Comparison of ENCODE assay signal across 11 cellular contexts in the genomic region with DNA sequence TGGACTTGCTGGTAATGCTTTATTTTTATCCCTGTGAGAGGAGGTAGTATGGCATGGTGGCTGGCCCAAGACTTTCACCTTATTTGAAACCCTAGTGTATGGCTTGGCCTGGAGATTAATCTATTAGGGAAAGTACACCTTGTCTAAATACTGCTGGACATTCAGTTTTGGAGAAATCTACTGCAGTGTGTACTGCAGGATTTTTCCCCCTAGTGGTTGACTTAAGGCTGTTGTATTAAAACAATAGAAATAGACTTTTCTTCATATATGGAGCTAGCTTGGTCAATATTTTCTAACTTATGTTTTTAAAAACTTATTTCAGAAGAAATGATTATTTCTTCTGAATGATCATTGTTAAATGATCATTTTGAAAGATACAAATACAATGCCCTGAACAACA. TPM values are rescaled to one million over a fixed set of nuclear protein-coding genes. Genes with fewer than 3 reads are reported as not detected.
A peak's percentile ranks its signal among the peaks of the same experiment; 100 is the strongest.
DNase-seq lines count a peak whose midpoint lies in the region; TF ChIP-seq lines count a peak whose summit lies in the region.
"Had no signal": no experiment of that assay in that cellular context is flagged by ENCODE, and none has a peak within 500 bp of the region (broad histone marks: within the 10 kb centered on the region; RNA-seq: fewer than 3 reads in every experiment).

No MANE protein-coding gene starts in this region.

- H3K9me3 Mint-ChIP-seq in osteocyte (ENCODE audit: unreplicated experiment) = no peaks in the 10 kb centered on the region

- DNase-seq in DMS 273 (lab: John Stamatoyannopoulos, UW; ENCODE audit: unreplicated experiment) = peak; percentile 17
- no peak for DNase-seq in DMS 273 treated with DMSO at 0.1 percent for 48 hours (lab: John Stamatoyannopoulos, UW)
- peak; percentile 14 for DNase-seq in NAMALWA (ENCODE audit: low spot score)
- peak; percentile 58 for DNase-seq in cerebellar cortex (ENCODE audit: low spot score)
- no peak for DNase-seq in osteocyte (ENCODE audit: extremely low spot score, unreplicated experiment)
- DNase-seq in UCSD-AML1 (lab: John Stamatoyannopoulos, UW; ENCODE audit: unreplicated experiment) = no peak
- no peak for DNase-seq in activated CD4-positive, alpha-beta T cell treated with anti-CD3 and anti-CD28 coated beads, Interleukin-2, amount 50 U/mL, for 4 hours
- no peak for DNase-seq in activated naive CD4-positive, alpha-beta T cell (lab: John Stamatoyannopoulos, UW)
- DNase-seq: activated CD4-positive, alpha-beta T cell treated with anti-CD3 and anti-CD28 coated beads, Interleukin-2, amount 50 U/mL, for 48 hours; KBM-7 had no signal

- peaks cover 43% of the 10 kb centered on the region for H3K27me3 Mint-ChIP-seq in osteocyte (ENCODE audit: unreplicated experiment)

- no peak overlapping the region for H3K27ac Mint-ChIP-seq in osteocyte (ENCODE audit: unreplicated experiment)
- H3K27ac Mint-ChIP-seq: activated naive CD8-positive, alpha-beta T cell had no signal

- peak; percentile 41 for TF ChIP-seq CTCF in osteocyte (IDR thresholded peaks at IDR 0.05)

- H3K4me1 Mint-ChIP-seq in osteocyte (ENCODE audit: unreplicated experiment) = peaks cover 6% of the 10 kb centered on the region

- no peak overlapping the region for H3K4me3 Mint-ChIP-seq in osteocyte (ENCODE audit: unreplicated experiment)
- H3K4me3 Mint-ChIP-seq: activated naive CD8-positive, alpha-beta T cell had no signal

- no peaks in the 10 kb centered on the region for H3K36me3 Mint-ChIP-seq in osteocyte (ENCODE audit: unreplicated experiment)
- H3K36me3 Mint-ChIP-seq: activated naive CD8-positive, alpha-beta T cell had no signal

RNA-seq across cellular contexts. Expression of gene SLITRK3, which starts 13.9 kb away (rescaled TPM):
- 0.27 and 0.37 TPM in 2 replicates for total RNA-seq in osteocyte

Comparison
In these comparisons a context has a peak if more than half of its experiments do, and no peak if none do; other contexts are left out.
1. DNase-seq: peak in DMS 273 (single experiment), NAMALWA (single experiment) and cerebellar cortex (single experiment); none in DMS 273 treated with DMSO at 0.1 percent for 48 hours (single experiment), osteocyte (single experiment), UCSD-AML1 (single experiment), activated CD4-positive, alpha-beta T cell treated with anti-CD3 and anti-CD28 coated beads, Interleukin-2, amount 50 U/mL, for 4 hours (0 of 2) and activated naive CD4-positive, alpha-beta T cell (0 of 4).